In genomic region chr15:68812596-68813548, GRCh38 we compare ENCODE assay signal across 14 cellular contexts. TPM values are rescaled to one million over a fixed set of nuclear protein-coding genes. Genes with fewer than 3 reads are reported as not detected.
DNase-seq lines count a peak whose midpoint lies in the region; ATAC-seq, FAIRE-seq and TF ChIP-seq lines count a peak whose summit lies in the region.
"Had no signal": no experiment of that assay in that cellular context is flagged by ENCODE, and none has a peak within 500 bp of the region (broad histone marks: within the 10 kb centered on the region; RNA-seq: fewer than 3 reads in every experiment).

No MANE protein-coding gene starts in this region.

- H3K27ac Mint-ChIP-seq in memory B cell = peak overlapping the region; percentile 45
- H3K27ac Mint-ChIP-seq: activated B cell treated with CpG ODN at 0.5 μM for 24 hours had no signal

- H3K36me3 Mint-ChIP-seq in memory B cell = peaks cover 10% of the 10 kb centered on the region

- peak; percentile 47 for ATAC-seq in Right ventricle myocardium inferior
- no peak for ATAC-seq in memory B cell (ENCODE audit: low read depth)
- ATAC-seq in HG02840 (IDR thresholded peaks at IDR 0.05; ENCODE audit: low FRiP score, unreplicated experiment) = no peak

- peak overlapping the region; percentile 51 for H3K9ac ChIP-seq in mammary epithelial cell (ENCODE audit: insufficient read depth, low read length)

- H3K27ac ChIP-seq in mammary epithelial cell (ENCODE audit: insufficient read depth, low read depth, low read length) (peak overlapping the region; percentile 55), vagina (peak overlapping the region; percentile 62), small intestine (ENCODE audit: low read depth in 1 of 2, low read length in 1 of 2) (no peak overlapping the region)

- TF ChIP-seq CTCF in mammary epithelial cell (conservative IDR thresholded peaks at IDR 0.05 in 1 of 2, IDR thresholded peaks at IDR 0.05 in 1 of 2; ENCODE audit: extremely low read depth in 1 of 2, insufficient read depth in 1 of 2, low read depth in 1 of 2, low read length in 2 of 2) (no peak), vagina (IDR thresholded peaks at IDR 0.05) (no peak)

- no peak overlapping the region for H3K4me3 Mint-ChIP-seq in memory B cell
- H3K4me3 Mint-ChIP-seq: activated B cell treated with CpG ODN at 0.5 μM for 24 hours had no signal

- H3K9me3 ChIP-seq in mammary epithelial cell (replicated peaks; ENCODE audit: insufficient read depth, low read length) = no peaks in the 10 kb centered on the region
- H3K9me3 ChIP-seq in vagina = no peaks in the 10 kb centered on the region
- H3K9me3 ChIP-seq in small intestine (ENCODE audit: control insufficient read depth, low read depth) = no peaks in the 10 kb centered on the region
- H3K9me3 ChIP-seq: ascending aorta, HAP-1, testis had no signal

- no peaks in the 10 kb centered on the region for H4K20me1 ChIP-seq in mammary epithelial cell (ENCODE audit: insufficient read depth, low read length)

- no TSS peak for BruUV-seq in mammary epithelial cell (replicated peaks; lab: Mats Ljungman, UMichigan)

- no peak overlapping the region for H2AFZ ChIP-seq in mammary epithelial cell (ENCODE audit: low read depth, low read length)

- H3K27me3 ChIP-seq in mammary epithelial cell (ENCODE audit: insufficient read depth, low read length) (no peaks in the 10 kb centered on the region), vagina (no peaks in the 10 kb centered on the region), small intestine (ENCODE audit: control insufficient read depth in 2 of 2, insufficient read depth in 2 of 2, low read length in 2 of 2) (no peaks in the 10 kb centered on the region)
- H3K27me3 ChIP-seq: ascending aorta, testis had no signal

- no peaks in the 10 kb centered on the region for H3K9me3 Mint-ChIP-seq in memory B cell
- H3K9me3 Mint-ChIP-seq: activated B cell treated with CpG ODN at 0.5 μM for 24 hours had no signal

- H3K4me3 ChIP-seq in mammary epithelial cell (replicated peaks in 1 of 3; ENCODE audit: insufficient read depth in 1 of 3, low read depth in 2 of 3, low read length in 3 of 3) (no peak overlapping the region), vagina (no peak overlapping the region), small intestine (ENCODE audit: low read depth in 1 of 2, low read length in 2 of 2) (no peak overlapping the region)
- H3K4me3 ChIP-seq: ascending aorta, HAP-1, testis had no signal

- H3K36me3 ChIP-seq in mammary epithelial cell (ENCODE audit: insufficient read depth, low read length) = no peaks in the 10 kb centered on the region
- no peaks in the 10 kb centered on the region for H3K36me3 ChIP-seq in vagina
- no peaks in the 10 kb centered on the region for H3K36me3 ChIP-seq in small intestine (ENCODE audit: control insufficient read depth in 2 of 2, insufficient read depth in 2 of 2, low read length in 2 of 2)
- H3K36me3 ChIP-seq: ascending aorta had no signal

- H3K79me2 ChIP-seq in mammary epithelial cell (ENCODE audit: insufficient read depth, low read length) = peaks cover 99% of the 10 kb centered on the region

- in situ Hi-C loops in mammary epithelial cell (cut with MboI; ENCODE audit: low sequenced_read_pairs in 2 of 2) = no loop called here

- dilution Hi-C loops in mammary epithelial cell (cut with HindIII; ENCODE audit: low sequenced_read_pairs) = no loop called here

- no peak for DNase-seq in Right ventricle myocardium inferior (ENCODE audit: missing footprints)
- no peak for DNase-seq in cardiac septum (ENCODE audit: low spot score)
- no peak for DNase-seq in mammary epithelial cell
- DNase-seq in memory B cell (ENCODE audit: low spot score in 2 of 2) = no peak
- no peak for DNase-seq in vagina (ENCODE audit: extremely low spot score in 2 of 2)
- DNase-seq in small intestine = no peak
- no peak for DNase-seq in activated CD4-positive, CD25-positive, alpha-beta regulatory T cell treated with anti-CD3 and anti-CD28 coated beads, Interleukin-2, amount 50 U/mL, for 72 hours
- DNase-seq: activated B cell treated with CpG ODN at 0.5 μM for 24 hours, C1 segment of cervical spinal cord, NCI-H524, testis had no signal

- H3K4me1 ChIP-seq in mammary epithelial cell (ENCODE audit: insufficient read depth, low read length) (peaks cover 30% of the 10 kb centered on the region), vagina (peaks cover 66% of the 10 kb centered on the region), small intestine (ENCODE audit: control insufficient read depth in 2 of 2, insufficient read depth in 1 of 2, low read depth in 1 of 2, low read length in 1 of 2) (peaks cover 8 to 18% of the 10 kb centered on the region in 2 donors)
- H3K4me1 ChIP-seq: testis had no signal

- no peaks in the 10 kb centered on the region for H3K27me3 Mint-ChIP-seq in memory B cell
- H3K27me3 Mint-ChIP-seq: activated B cell treated with CpG ODN at 0.5 μM for 24 hours had no signal

- no peak for FAIRE-seq in small intestine (lab: Jason Lieb, UNC)

- peak overlapping the region; percentile 54 for H3K4me2 ChIP-seq in mammary epithelial cell (ENCODE audit: insufficient read depth, low read depth, low read length)

- H3K4me1 Mint-ChIP-seq in memory B cell = peaks cover 58% of the 10 kb centered on the region

- CTCF ChIA-PET in mammary epithelial cell (lab: Charles Lee; ENCODE audit: low non-redundant PET) = no interaction called here

- no peak for TF ChIP-seq POLR2A in vagina (IDR thresholded peaks at IDR 0.05)

- WGBS in mammary epithelial cell (ENCODE audit: low coverage, missing lambda C conversion rate) = 4% methylated on average over 4 of the region's 4 CpGs
- WGBS in small intestine, 3 donors = 46 to 58% (median 49%) methylated on average over 4 of the region's 4 CpGs

- intact Hi-C loops in Right ventricle myocardium inferior (cut with DNase I) (no loop called here), cardiac septum (cut with DNase I) (no loop called here), mammary epithelial cell (cut with micrococcal nuclease) (no loop called here), vagina (cut with DNase I) (no loop called here)

RNA-seq across cellular contexts. Expression of gene ANP32A, which starts 7.8 kb away (rescaled TPM):
- total RNA-seq in Right ventricle myocardium inferior (134 TPM), cardiac septum (180 TPM), mammary epithelial cell (100 to 1,000 TPM in 1 of 2 donors, 10 to 100 TPM in 1; 42.5 to 109 TPM), vagina (55.2 TPM)
- polyA plus RNA-seq in mammary epithelial cell (52.0 TPM), small intestine (100 to 1,000 TPM in 1 of 3 donors, 10 to 100 TPM in 2; 56.2 to 147 (median 58.8) TPM)
- polyA minus RNA-seq in mammary epithelial cell = 37.7 TPM

Comparison
In these comparisons a context has a peak if more than half of its experiments do, and no peak if none do; other contexts are left out.
1. H3K27ac ChIP-seq: peak in mammary epithelial cell (single experiment) and vagina (single experiment); none in small intestine (0 of 2).